ENCODE assay signal across 33 cellular contexts in genomic region chr1:170296211-170296610, GRCh38.
"Had no signal": no experiment of that assay in that cellular context is flagged by ENCODE, and none has a peak within 500 bp of the region (broad histone marks: within the 10 kb centered on the region; RNA-seq: fewer than 3 reads in every experiment).

No MANE protein-coding gene starts in this region.

- H3K36me3 Mint-ChIP-seq: activated naive CD4-positive, alpha-beta T cell treated with anti-CD3 and anti-CD28 coated beads, Interleukin-2, amount 50 U/mL, for 24 hours; activated naive CD8-positive, alpha-beta T cell treated with anti-CD3 and anti-CD28 coated beads, Interleukin-2, amount 10 ng/mL, durations not matched to agents 7 days and 5 days; WTC11 had no signal

- H3K9me3 ChIP-seq: ascending aorta, body of pancreas, breast epithelium, MG63, Peyer's patch had no signal

- H3K4me3 ChIP-seq: ascending aorta, body of pancreas, breast epithelium, MG63, Peyer's patch had no signal

- H3K9me3 Mint-ChIP-seq: activated CD4-positive, alpha-beta T cell treated with anti-CD3 and anti-CD28 coated beads, Interleukin-2, amount 10 ng/mL, durations not matched to agents 7 days and 5 days; activated naive CD8-positive, alpha-beta T cell treated with anti-CD3 and anti-CD28 coated beads, Interleukin-2, amount 10 ng/mL, durations not matched to agents 7 days and 5 days; activated T-helper 2 cell treated with anti-CD3 and anti-CD28 coated beads, Interferon-gamma antibody, Interleukin-2, Interleukin-4, amounts not matched to agents 10 μg/mL and 5 μg/mL and 100 μg/mL, durations not matched to agents 14 hours and 24 hours and 36 hours; T-helper 1 cell treated with Interleukin-12 subunit alpha and Interleukin-12 subunit beta and Interleukin-4 antibody, amounts not matched to agents 30 μg/mL and 1 μg/mL, for 36 hours; T-helper 2 cell treated with Interferon-gamma antibody and Interleukin-4, amounts not matched to agents 5 μg/mL and 100 μg/mL, for 36 hours had no signal

- H3K27me3 Mint-ChIP-seq: activated naive CD8-positive, alpha-beta T cell treated with anti-CD3 and anti-CD28 coated beads, Interleukin-2, amount 10 ng/mL, durations not matched to agents 7 days and 5 days; activated T-cell treated with anti-CD3 and anti-CD28 coated beads, Interleukin-2, amount 50 U/mL, for 24 hours had no signal

- DNase-seq: activated CD4-positive, alpha-beta T cell treated with anti-CD3 and anti-CD28 coated beads for 36 hours; activated CD4-positive, alpha-beta T cell treated with anti-CD3 and anti-CD28 coated beads, Interleukin-2, amount 10 ng/mL, durations not matched to agents 7 days and 5 days; activated CD4-positive, alpha-beta T cell treated with anti-CD3 and anti-CD28 coated beads, Interleukin-2, amount 50 U/mL, for 48 hours; activated CD8-positive, alpha-beta T cell treated with anti-CD3 and anti-CD28 coated beads, Interleukin-2, amount 10 ng/mL, durations not matched to agents 7 days and 5 days; activated gamma-delta T cell; activated naive CD4-positive, alpha-beta T cell treated with Interleukin-2 at 50 U/mL for 16 hours; activated naive CD8-positive, alpha-beta T cell treated with anti-CD3 and anti-CD28 coated beads, Interleukin-2, amount 10 ng/mL, durations not matched to agents 7 days and 5 days; activated T-cell treated with anti-CD3 and anti-CD28 coated beads, Interleukin-2, amount 50 U/mL, for 24 hours; amygdala; body of pancreas; Kasumi-1; MG63; NCI-H1048; NCI-H1436 treated with DMSO at 0.1 percent for 48 hours; NCI-H187; NCI-H2029 treated with DMSO at 0.1 percent for 48 hours; NCI-H2107; NCI-H2171; NCI-H510A; NCI-H526; NCI-H748 treated with DMSO at 0.1 percent for 48 hours; NK-92 treated with Interleukin-12 subunit alpha and Interleukin-12 subunit beta, amount 100 ng/mL, for 24 hours; Peyer's patch; RPMI8226; SIG-M5 had no signal

- H3K4me1 Mint-ChIP-seq: activated CD4-positive, alpha-beta T cell treated with anti-CD3 and anti-CD28 coated beads for 36 hours; activated CD4-positive, alpha-beta T cell treated with anti-CD3 and anti-CD28 coated beads, Interleukin-2, amount 10 ng/mL, durations not matched to agents 7 days and 5 days; activated naive CD4-positive, alpha-beta T cell treated with anti-CD3 and anti-CD28 coated beads, Interleukin-2, amount 50 U/mL, for 24 hours; activated naive CD8-positive, alpha-beta T cell treated with anti-CD3 and anti-CD28 coated beads, Interleukin-2, amount 10 ng/mL, durations not matched to agents 7 days and 5 days; WTC11 had no signal

- H3K36me3 ChIP-seq: ascending aorta, breast epithelium, MG63, Peyer's patch had no signal

- ATAC-seq: activated CD4-positive, alpha-beta T cell treated with anti-CD3 and anti-CD28 coated beads for 36 hours; activated CD4-positive, CD25-positive, alpha-beta regulatory T cell treated with anti-CD3 and anti-CD28 coated beads, Interleukin-2, amount 50 U/mL, for 24 hours; activated CD8-positive, alpha-beta T cell treated with anti-CD3 and anti-CD28 coated beads, Interleukin-2, amount 10 ng/mL, durations not matched to agents 7 days and 5 days; body of pancreas; WTC11 had no signal

- H3K4me1 ChIP-seq: ascending aorta, body of pancreas, breast epithelium, Peyer's patch had no signal

- H3K4me3 Mint-ChIP-seq: activated CD4-positive, alpha-beta T cell treated with anti-CD3 and anti-CD28 coated beads for 36 hours; activated CD4-positive, alpha-beta T cell treated with anti-CD3 and anti-CD28 coated beads, Interleukin-2, amount 10 ng/mL, durations not matched to agents 7 days and 5 days; activated CD8-positive, alpha-beta T cell treated with anti-CD3 and anti-CD28 coated beads, Interleukin-2, amount 10 ng/mL, durations not matched to agents 7 days and 5 days; activated naive CD4-positive, alpha-beta T cell treated with anti-CD3 and anti-CD28 coated beads, Interleukin-2, amount 50 U/mL, for 24 hours; activated naive CD8-positive, alpha-beta T cell treated with anti-CD3 and anti-CD28 coated beads, Interleukin-2, amount 10 ng/mL, durations not matched to agents 7 days and 5 days; activated T-cell treated with anti-CD3 and anti-CD28 coated beads, Interleukin-2, amount 50 U/mL, for 24 hours; T-helper 1 cell treated with Interleukin-12 subunit alpha and Interleukin-12 subunit beta and Interleukin-4 antibody, amounts not matched to agents 30 μg/mL and 1 μg/mL, for 36 hours; T-helper 2 cell treated with Interferon-gamma antibody and Interleukin-4, amounts not matched to agents 5 μg/mL and 100 μg/mL, for 36 hours; WTC11 had no signal

- H3K27me3 ChIP-seq: ascending aorta, body of pancreas, breast epithelium, MG63, Peyer's patch had no signal

- H3K27ac ChIP-seq: ascending aorta, body of pancreas, breast epithelium, Peyer's patch had no signal

- H3K27ac Mint-ChIP-seq: activated CD4-positive, alpha-beta T cell treated with anti-CD3 and anti-CD28 coated beads for 36 hours; activated CD4-positive, alpha-beta T cell treated with anti-CD3 and anti-CD28 coated beads, Interleukin-2, amount 10 ng/mL, durations not matched to agents 7 days and 5 days; activated CD8-positive, alpha-beta T cell treated with anti-CD3 and anti-CD28 coated beads, Interleukin-2, amount 10 ng/mL, durations not matched to agents 7 days and 5 days; activated naive CD4-positive, alpha-beta T cell treated with anti-CD3 and anti-CD28 coated beads, Interleukin-2, amount 50 U/mL, for 24 hours; activated naive CD8-positive, alpha-beta T cell treated with anti-CD3 and anti-CD28 coated beads, Interleukin-2, amount 10 ng/mL, durations not matched to agents 7 days and 5 days; activated T-cell treated with anti-CD3 and anti-CD28 coated beads, Interleukin-2, amount 50 U/mL, for 24 hours; activated T-helper 2 cell treated with anti-CD3 and anti-CD28 coated beads, Interferon-gamma antibody, Interleukin-2, Interleukin-4, amounts not matched to agents 10 μg/mL and 5 μg/mL and 100 μg/mL, durations not matched to agents 14 hours and 24 hours and 36 hours; T-helper 1 cell treated with Interleukin-12 subunit alpha and Interleukin-12 subunit beta and Interleukin-4 antibody, amounts not matched to agents 30 μg/mL and 1 μg/mL, for 36 hours; T-helper 2 cell treated with Interferon-gamma antibody and Interleukin-4, amounts not matched to agents 5 μg/mL and 100 μg/mL, for 36 hours; WTC11 had no signal
